Comparison of ENCODE assay signal across 12 cellular contexts in the genomic region with DNA sequence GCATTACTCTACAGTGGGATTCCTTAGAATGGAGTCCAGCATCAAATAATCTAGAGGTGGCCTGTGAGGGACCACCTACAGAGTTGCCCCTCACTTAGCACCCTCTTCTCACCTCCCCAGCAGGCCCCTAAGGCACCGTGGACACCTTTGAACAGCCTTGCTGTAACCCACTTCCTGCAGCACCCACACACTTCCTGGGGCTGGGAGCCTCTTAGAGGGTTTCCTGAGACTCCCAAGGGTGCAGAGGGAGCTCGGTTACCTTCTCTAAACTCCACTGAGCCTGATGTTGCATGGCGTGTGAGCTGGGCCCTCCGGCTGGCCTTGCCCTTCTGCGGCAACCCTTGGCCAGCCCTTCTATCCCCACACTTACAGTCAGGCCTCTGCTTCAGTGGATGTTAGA.
DNase-seq lines count a peak whose midpoint lies in the region; FAIRE-seq and TF ChIP-seq lines count a peak whose summit lies in the region.
"Had no signal": no experiment of that assay in that cellular context is flagged by ENCODE, and none has a peak within 500 bp of the region (broad histone marks: within the 10 kb centered on the region; RNA-seq: fewer than 3 reads in every experiment).

No MANE protein-coding gene starts in this region.

- no peak for FAIRE-seq in D721Med (lab: Jason Lieb, UNC)

- no peaks in the 10 kb centered on the region for H3K36me3 ChIP-seq in GM06990 (ENCODE audit: control insufficient read depth, insufficient read depth, low read length)
- H3K36me3 ChIP-seq: heart left ventricle had no signal

- POLR2A ChIA-PET in HEK293T (lab: Yijun Ruan, JAX) = no interaction called here

- H3K4me3 Mint-ChIP-seq in T-helper 2 cell treated with Interferon-gamma antibody and Interleukin-4, amounts not matched to agents 5 μg/mL and 100 μg/mL, for 36 hours = peak overlapping the region; percentile 78

- peak overlapping the region; percentile 85 for H3K27ac Mint-ChIP-seq in T-helper 2 cell treated with Interferon-gamma antibody and Interleukin-4, amounts not matched to agents 5 μg/mL and 100 μg/mL, for 36 hours

- DNase-seq in GM06990 (ENCODE audit: extremely low read depth, insufficient read length) (peak; percentile 38), epidermal melanocyte (ENCODE audit: insufficient read length, low spot score) (no peak), globus pallidus (ENCODE audit: low spot score) (no peak), D721Med (ENCODE audit: insufficient read length, low spot score) (no peak), HEK293T (ENCODE audit: extremely low spot score) (no peak)
- peak; percentile 71 for DNase-seq in T-helper 2 cell treated with Interferon-gamma antibody and Interleukin-4, amounts not matched to agents 5 μg/mL and 100 μg/mL, for 36 hours (ENCODE audit: low spot score)
- DNase-seq in activated naive CD4-positive, alpha-beta T cell treated with anti-CD3 and anti-CD28 coated beads, Interleukin-2, amount 50 U/mL, for 16 hours = peak; percentile 49
- DNase-seq in stimulated activated CD4-positive, alpha-beta T cell treated with anti-CD3 and anti-CD28 coated beads, Interleukin-4, amount 100 ng/mL, for 24 hours = peak; percentile 62
- DNase-seq: Caco-2, heart left ventricle, IMR-90, NCI-H524 had no signal

- H3K9me3 Mint-ChIP-seq in T-helper 2 cell treated with Interferon-gamma antibody and Interleukin-4, amounts not matched to agents 5 μg/mL and 100 μg/mL, for 36 hours = peaks cover 7% of the 10 kb centered on the region

- H3K27me3 ChIP-seq in GM06990 (replicated peaks; ENCODE audit: control insufficient read depth, insufficient read depth, low read length) = no peaks in the 10 kb centered on the region

- H3K36me3 Mint-ChIP-seq in T-helper 2 cell treated with Interferon-gamma antibody and Interleukin-4, amounts not matched to agents 5 μg/mL and 100 μg/mL, for 36 hours (ENCODE audit: low read depth) = peaks cover 23% of the 10 kb centered on the region

- no peak for TF ChIP-seq CTCF in GM06990 (IDR thresholded peaks at IDR 0.05; ENCODE audit: insufficient read depth, low read length, poor library complexity, severe bottlenecking)
- no peak for TF ChIP-seq CTCF in D721Med (IDR thresholded peaks at IDR 0.05; ENCODE audit: insufficient read depth, missing control alignments)

- H3K4me3 ChIP-seq in GM06990 (replicated peaks; ENCODE audit: low read depth, low read length) = no peak overlapping the region
- H3K4me3 ChIP-seq: heart left ventricle had no signal

- no peaks in the 10 kb centered on the region for H3K27me3 Mint-ChIP-seq in T-helper 2 cell treated with Interferon-gamma antibody and Interleukin-4, amounts not matched to agents 5 μg/mL and 100 μg/mL, for 36 hours (ENCODE audit: low read depth)

- CTCF ChIA-PET in HEK293T (lab: Yijun Ruan, JAX) = no interaction called here

- H3K4me1 Mint-ChIP-seq in T-helper 2 cell treated with Interferon-gamma antibody and Interleukin-4, amounts not matched to agents 5 μg/mL and 100 μg/mL, for 36 hours (ENCODE audit: low read depth) = peaks cover 76% of the 10 kb centered on the region

TF ChIP-seq in HEK293T, 16 proteins besides CTCF, POLR2A, EP300 and RAD21:
- no peak for TF ChIP-seq FOXA1 (IDR thresholded peaks at IDR 0.05)
TF ChIP-seq in HEK293T: peak in this region for 0.

Comparison
In these comparisons a context has a peak if more than half of its experiments do, and no peak if none do; other contexts are left out.
1. DNase-seq: peak in GM06990 (single experiment), T-helper 2 cell treated with Interferon-gamma antibody and Interleukin-4, amounts not matched to agents 5 μg/mL and 100 μg/mL, for 36 hours (single experiment), activated naive CD4-positive, alpha-beta T cell treated with anti-CD3 and anti-CD28 coated beads, Interleukin-2, amount 50 U/mL, for 16 hours (single experiment) and stimulated activated CD4-positive, alpha-beta T cell treated with anti-CD3 and anti-CD28 coated beads, Interleukin-4, amount 100 ng/mL, for 24 hours (single experiment); none in epidermal melanocyte (single experiment), globus pallidus (single experiment), D721Med (single experiment) and HEK293T (single experiment).